In the genomic region with DNA sequence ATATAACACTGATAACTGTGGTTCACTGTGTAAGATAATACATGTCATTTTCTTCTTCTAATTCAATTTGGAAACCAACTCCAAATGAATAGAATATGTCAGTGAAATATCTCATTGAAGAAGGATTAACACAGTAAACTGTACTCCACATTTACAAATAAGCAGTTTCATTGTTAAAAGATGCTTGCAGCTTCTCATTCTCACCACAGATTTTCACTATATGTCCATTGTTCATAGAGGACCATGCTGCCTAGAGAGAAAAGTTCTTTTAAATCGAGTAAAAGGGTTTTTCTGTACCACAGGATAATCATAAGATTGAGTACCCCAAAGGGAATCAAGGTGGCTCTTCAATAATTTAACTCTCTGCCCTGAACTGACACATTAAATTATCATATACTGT, we compare ENCODE assay signal across 15 cellular contexts.
A peak's percentile ranks its signal among the peaks of the same experiment; 100 is the strongest.
DNase-seq lines count a peak whose midpoint lies in the region; ATAC-seq, FAIRE-seq and TF ChIP-seq lines count a peak whose summit lies in the region.
"Had no signal": no experiment of that assay in that cellular context is flagged by ENCODE, and none has a peak within 500 bp of the region (broad histone marks: within the 10 kb centered on the region; RNA-seq: fewer than 3 reads in every experiment).

No MANE protein-coding gene starts in this region.

- H3K79me2 ChIP-seq in SK-N-SH (ENCODE audit: insufficient read depth) = no peaks in the 10 kb centered on the region

- H3K9ac ChIP-seq in SK-N-SH = no peak overlapping the region
- H3K9ac ChIP-seq: BLaER1 had no signal

- H3K27ac ChIP-seq in SK-N-SH (ENCODE audit: low read depth in 2 of 2, low read length in 1 of 2) = no peak overlapping the region
- H3K27ac ChIP-seq: BLaER1 had no signal

- no peaks in the 10 kb centered on the region for H3K9me3 ChIP-seq in SK-N-SH

- no peak overlapping the region for H3K4me3 ChIP-seq in SK-N-SH (ENCODE audit: low read depth in 2 of 2, low read length in 1 of 2)
- H3K4me3 ChIP-seq: BLaER1, GM23338 had no signal

- CTCF ChIA-PET in SK-N-SH (lab: Yijun Ruan, JAX) = no interaction called here

- no peak overlapping the region for H3K4me3 Mint-ChIP-seq in osteocyte (ENCODE audit: unreplicated experiment)
- H3K4me3 Mint-ChIP-seq: CD14-positive monocyte; CD4-positive, alpha-beta memory T cell; GM23338 had no signal

- peaks cover 6% of the 10 kb centered on the region for H3K4me1 Mint-ChIP-seq in osteocyte (ENCODE audit: unreplicated experiment)
- H3K4me1 Mint-ChIP-seq: CD14-positive monocyte; CD4-positive, alpha-beta memory T cell had no signal

- TF ChIP-seq CTCF in SK-N-SH (IDR thresholded peaks at IDR 0.05) = no peak
- no peak for TF ChIP-seq CTCF in osteocyte (IDR thresholded peaks at IDR 0.05)

- peak; percentile 84 for FAIRE-seq in islet of Langerhans (lab: Jason Lieb, UNC)
- FAIRE-seq: H54 had no signal

- H3K27ac Mint-ChIP-seq in osteocyte (ENCODE audit: unreplicated experiment) = no peak overlapping the region
- H3K27ac Mint-ChIP-seq: CD14-positive monocyte; CD4-positive, alpha-beta memory T cell; GM23338 had no signal

- no peaks in the 10 kb centered on the region for H3K36me3 ChIP-seq in SK-N-SH (replicated peaks in 1 of 2; ENCODE audit: control insufficient read depth in 1 of 2, insufficient read depth in 2 of 2, low read length in 1 of 2)
- H3K36me3 ChIP-seq: BLaER1 had no signal

- H3K36me3 Mint-ChIP-seq in osteocyte (ENCODE audit: unreplicated experiment) = no peaks in the 10 kb centered on the region
- H3K36me3 Mint-ChIP-seq: CD14-positive monocyte had no signal

- no peak for DNase-seq in SK-N-SH
- peak; percentile 95 for DNase-seq in SK-MEL-5 (ENCODE audit: low read depth, low spot score)
- DNase-seq in osteocyte (ENCODE audit: extremely low spot score, unreplicated experiment) = no peak
- no peak for DNase-seq in GDM1 (lab: John Stamatoyannopoulos, UW)
- DNase-seq: 8988T; CD4-positive, alpha-beta memory T cell; COR-L47; HCEC 1CT had no signal

- no peaks in the 10 kb centered on the region; the same call in 1 of the 2 replicates for H3K9me2 ChIP-seq in SK-N-SH

- TF ChIP-seq RAD21 in SK-N-SH (IDR thresholded peaks at IDR 0.05; ENCODE audit: low read length) = no peak

- peaks cover 8% of the 10 kb centered on the region for H3F3A ChIP-seq in SK-N-SH (replicated peaks; ENCODE audit: insufficient read depth)

- H4K20me1 ChIP-seq in SK-N-SH (ENCODE audit: insufficient read depth) = no peaks in the 10 kb centered on the region
- H4K20me1 ChIP-seq: BLaER1 had no signal

- no peak for TF ChIP-seq EP300 in SK-N-SH (IDR thresholded peaks at IDR 0.05; ENCODE audit: borderline replicate concordance in 1 of 2, low read depth in 1 of 2, low read length in 1 of 2)

- in situ Hi-C loops in SK-MEL-5 (cut with HindIII; ENCODE audit: low pct_unique_long_range_greater_than_20kb, low sequenced_read_pairs) = no loop called here

- peaks cover 2 to 6% of the 10 kb centered on the region in 2 experiments; a peak in 3 of 4 replicates for H3K4me1 ChIP-seq in SK-N-SH (ENCODE audit: control insufficient read depth in 1 of 2, insufficient read depth in 2 of 2, low read depth in 1 of 2, low read length in 1 of 2)
- H3K4me1 ChIP-seq: BLaER1 had no signal

- POLR2A ChIA-PET in SK-N-SH (lab: Yijun Ruan, JAX) = no interaction called here

- ATAC-seq in SK-N-SH treated with all-trans-retinoic acid at 6 μM for 48 hours (peak; percentile 32; the same call in 1 of the 3 replicates), GM18517 (IDR thresholded peaks at IDR 0.05; ENCODE audit: unreplicated experiment) (no peak)
- ATAC-seq: GM23338 had no signal

- H3K27me3 ChIP-seq in SK-N-SH (ENCODE audit: insufficient read depth) = no peaks in the 10 kb centered on the region
- H3K27me3 ChIP-seq: BLaER1 had no signal

- no peak overlapping the region for H2AFZ ChIP-seq in SK-N-SH (ENCODE audit: low read depth)
- H2AFZ ChIP-seq: GM23338 had no signal

- H3K9me3 Mint-ChIP-seq in osteocyte (ENCODE audit: unreplicated experiment) = peaks cover under 1% of the 10 kb centered on the region

- 86% methylated on average over 1 of the region's 1 CpG for WGBS in SK-N-SH (ENCODE audit: low lambda C conversion rate)

- H3K27me3 Mint-ChIP-seq in osteocyte (ENCODE audit: unreplicated experiment) = no peaks in the 10 kb centered on the region
- H3K27me3 Mint-ChIP-seq: CD4-positive, alpha-beta memory T cell had no signal

- H3K4me2 ChIP-seq in SK-N-SH = no peak overlapping the region
- H3K4me2 ChIP-seq: BLaER1, GM23338 had no signal

TF ChIP-seq in SK-N-SH treated with all-trans-retinoic acid at 6 μM for 48 hours, 23 proteins besides CTCF, POLR2A, EP300 and RAD21:
- TF ChIP-seq ISL1 (CRISPR knock-in tag; IDR thresholded peaks at IDR 0.05) (0 out of 2 replicates have a peak, but pooled peaks have one; percentile 6), ZNF565 (CRISPR knock-in tag; conservative IDR thresholded peaks at IDR 0.05; ENCODE audit: low read depth) (no peak), ZNF8 (CRISPR knock-in tag; IDR thresholded peaks at IDR 0.05) (no peak), OSR1 (CRISPR knock-in tag; IDR thresholded peaks at IDR 0.05) (no peak)

TF ChIP-seq in SK-N-SH, 30 proteins besides CTCF, POLR2A, EP300 and RAD21:
- TF ChIP-seq RFX5 (IDR thresholded peaks at IDR 0.05; ENCODE audit: low read length) = no peak
- no peak for TF ChIP-seq ELF1 (IDR thresholded peaks at IDR 0.05)
- no peak for TF ChIP-seq FOXJ3 (CRISPR knock-in tag; IDR thresholded peaks at IDR 0.05)
- TF ChIP-seq SMC3 (IDR thresholded peaks at IDR 0.05; ENCODE audit: low read depth, low read length) = no peak
- TF ChIP-seq NFIC (IDR thresholded peaks at IDR 0.05; ENCODE audit: borderline replicate concordance) = no peak
- TF ChIP-seq, protein P1, sequence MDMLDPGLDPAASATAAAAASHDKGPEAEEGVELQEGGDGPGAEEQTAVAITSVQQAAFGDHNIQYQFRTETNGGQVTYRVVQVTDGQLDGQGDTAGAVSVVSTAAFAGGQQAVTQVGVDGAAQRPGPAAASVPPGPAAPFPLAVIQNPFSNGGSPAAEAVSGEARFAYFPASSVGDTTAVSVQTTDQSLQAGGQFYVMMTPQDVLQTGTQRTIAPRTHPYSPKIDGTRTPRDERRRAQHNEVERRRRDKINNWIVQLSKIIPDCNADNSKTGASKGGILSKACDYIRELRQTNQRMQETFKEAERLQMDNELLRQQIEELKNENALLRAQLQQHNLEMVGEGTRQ (IDR thresholded peaks at IDR 0.05; ENCODE audit: borderline replicate concordance, low read depth, low read length) = no peak
- TF ChIP-seq EZH2phosphoT487 (IDR thresholded peaks at IDR 0.05; ENCODE audit: borderline replicate concordance, low read depth) = no peak
- TF ChIP-seq TEAD4 (IDR thresholded peaks at IDR 0.05; ENCODE audit: borderline replicate concordance, insufficient read depth) = no peak
- no peak for TF ChIP-seq CHD2 (IDR thresholded peaks at IDR 0.05; ENCODE audit: low read length, partially characterized antibody)
- TF ChIP-seq, protein P2, sequence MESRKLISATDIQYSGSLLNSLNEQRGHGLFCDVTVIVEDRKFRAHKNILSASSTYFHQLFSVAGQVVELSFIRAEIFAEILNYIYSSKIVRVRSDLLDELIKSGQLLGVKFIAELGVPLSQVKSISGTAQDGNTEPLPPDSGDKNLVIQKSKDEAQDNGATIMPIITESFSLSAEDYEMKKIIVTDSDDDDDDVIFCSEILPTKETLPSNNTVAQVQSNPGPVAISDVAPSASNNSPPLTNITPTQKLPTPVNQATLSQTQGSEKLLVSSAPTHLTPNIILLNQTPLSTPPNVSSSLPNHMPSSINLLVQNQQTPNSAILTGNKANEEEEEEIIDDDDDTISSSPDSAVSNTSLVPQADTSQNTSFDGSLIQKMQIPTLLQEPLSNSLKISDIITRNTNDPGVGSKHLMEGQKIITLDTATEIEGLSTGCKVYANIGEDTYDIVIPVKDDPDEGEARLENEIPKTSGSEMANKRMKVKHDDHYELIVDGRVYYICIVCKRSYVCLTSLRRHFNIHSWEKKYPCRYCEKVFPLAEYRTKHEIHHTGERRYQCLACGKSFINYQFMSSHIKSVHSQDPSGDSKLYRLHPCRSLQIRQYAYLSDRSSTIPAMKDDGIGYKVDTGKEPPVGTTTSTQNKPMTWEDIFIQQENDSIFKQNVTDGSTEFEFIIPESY (IDR thresholded peaks at IDR 0.05; ENCODE audit: borderline replicate concordance, low read depth) = no peak
